In genomic region chr4:74097631-74098550, GRCh38 we compare ENCODE assay signal across 1 cellular context.
TF ChIP-seq lines count a peak whose summit lies in the region.

No MANE protein-coding gene starts in this region.

TF ChIP-seq in HepG2, 621 proteins besides CTCF, POLR2A, EP300 and RAD21 (continued from another document):
- 0 out of 2 replicates have a peak, but pooled peaks have one; percentile 21 for TF ChIP-seq CEBPB (IDR thresholded peaks at IDR 0.05; ENCODE audit: borderline replicate concordance, low read depth, low read length)
- TF ChIP-seq SMYD3 (CRISPR knock-in tag; IDR thresholded peaks at IDR 0.05) = no peak
- TF ChIP-seq RFX3 (CRISPR knock-in tag; IDR thresholded peaks at IDR 0.05) = no peak
